20 cellular contexts compared by ENCODE assay signal in the genomic region with DNA sequence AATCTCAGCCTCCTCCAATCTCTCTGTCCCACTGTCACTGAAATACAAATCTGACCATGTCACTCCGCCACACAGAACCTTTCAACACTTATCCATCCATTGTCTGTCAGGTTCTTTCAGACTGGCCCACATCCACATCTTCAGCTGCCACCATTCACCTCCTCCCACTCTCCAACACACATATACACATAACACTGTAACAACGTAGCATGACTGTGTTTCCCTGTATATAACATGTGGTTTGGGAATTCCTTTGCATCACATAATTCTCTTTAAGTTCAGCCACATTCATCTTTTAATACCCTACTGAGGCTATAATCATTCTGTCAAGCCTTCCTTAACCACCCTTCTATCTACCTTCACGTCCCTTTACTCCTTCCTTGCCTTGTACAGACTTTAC.
"Had no signal": no experiment of that assay in that cellular context is flagged by ENCODE, and none has a peak within 500 bp of the region (broad histone marks: within the 10 kb centered on the region; RNA-seq: fewer than 3 reads in every experiment).

No MANE protein-coding gene starts in this region.

- H3K27ac Mint-ChIP-seq: activated CD4-positive, alpha-beta memory T cell treated with anti-CD3 and anti-CD28 coated beads, Interleukin-2, amount 10 ng/mL, durations not matched to agents 7 days and 5 days; activated CD4-positive, alpha-beta T cell treated with anti-CD3 and anti-CD28 coated beads, Interleukin-2, amount 10 ng/mL, durations not matched to agents 24 days and 14 days; activated T-cell treated with anti-CD3 and anti-CD28 coated beads, Interleukin-2, amount 50 U/mL, for 72 hours; memory B cell; nephron progenitor cell had no signal

- FAIRE-seq: islet of Langerhans, small intestine had no signal

- H3K9me3 ChIP-seq: gastroesophageal sphincter, thyroid gland had no signal

- H3K36me3 ChIP-seq: brain microvascular endothelial cell, thyroid gland had no signal

- H3K27me3 ChIP-seq: brain microvascular endothelial cell, gastroesophageal sphincter, thyroid gland had no signal

- H3K4me1 Mint-ChIP-seq: nephron progenitor cell had no signal

- H3K4me3 Mint-ChIP-seq: activated CD4-positive, alpha-beta memory T cell treated with anti-CD3 and anti-CD28 coated beads, Interleukin-2, amount 10 ng/mL, durations not matched to agents 7 days and 5 days; activated CD4-positive, alpha-beta T cell treated with anti-CD3 and anti-CD28 coated beads, Interleukin-2, amount 10 ng/mL, durations not matched to agents 24 days and 14 days; activated T-cell treated with anti-CD3 and anti-CD28 coated beads, Interleukin-2, amount 50 U/mL, for 72 hours; memory B cell; nephron progenitor cell had no signal

- DNase-seq: activated CD4-positive, alpha-beta memory T cell treated with anti-CD3 and anti-CD28 coated beads, Interleukin-2, amount 10 ng/mL, durations not matched to agents 7 days and 5 days; activated CD4-positive, alpha-beta T cell treated with anti-CD3 and anti-CD28 coated beads, Interleukin-2, amount 10 ng/mL, durations not matched to agents 24 days and 14 days; activated effector memory CD4-positive, alpha-beta T cell treated with Interleukin-2 at 50 U/mL for 16 hours; activated T-cell treated with anti-CD3 and anti-CD28 coated beads, Interleukin-2, amount 50 U/mL, for 72 hours; aorta; brain microvascular endothelial cell; nephron progenitor cell; small intestine; stimulated activated CD4-positive, alpha-beta T cell treated with anti-CD3 and anti-CD28 coated beads, Interleukin-15, amount 100 ng/mL, for 24 hours; stimulated activated naive CD4-positive, alpha-beta T cell treated with Interleukin-2 at 50 U/mL for 16 hours; substantia nigra; thyroid gland had no signal

- H3K27me3 Mint-ChIP-seq: activated CD4-positive, alpha-beta memory T cell treated with anti-CD3 and anti-CD28 coated beads, Interleukin-2, amount 10 ng/mL, durations not matched to agents 7 days and 5 days; activated CD4-positive, alpha-beta T cell treated with anti-CD3 and anti-CD28 coated beads, Interleukin-2, amount 10 ng/mL, durations not matched to agents 24 days and 14 days; memory B cell had no signal

- H3K9me3 Mint-ChIP-seq: activated CD4-positive, alpha-beta memory T cell treated with anti-CD3 and anti-CD28 coated beads, Interleukin-2, amount 10 ng/mL, durations not matched to agents 7 days and 5 days; activated CD4-positive, alpha-beta T cell treated with anti-CD3 and anti-CD28 coated beads, Interleukin-2, amount 10 ng/mL, durations not matched to agents 24 days and 14 days; activated T-cell treated with anti-CD3 and anti-CD28 coated beads, Interleukin-2, amount 50 U/mL, for 72 hours; memory B cell; nephron progenitor cell had no signal

- H3K4me3 ChIP-seq: coronary artery, gastroesophageal sphincter, thyroid gland had no signal

- H3K27ac ChIP-seq: brain microvascular endothelial cell, coronary artery, epithelial cell of prostate, gastroesophageal sphincter, thyroid gland had no signal

- ATAC-seq: activated CD4-positive, CD25-positive, alpha-beta regulatory T cell treated with anti-CD3 and anti-CD28 coated beads, Interleukin-2, amount 50 U/mL, for 24 hours; activated naive CD4-positive, alpha-beta T cell treated with anti-CD3 and anti-CD28 coated beads, Interleukin-2, amount 50 U/mL, for 72 hours; activated T-cell treated with anti-CD3 and anti-CD28 coated beads, Interleukin-2, amount 50 U/mL, for 72 hours; gastroesophageal sphincter; sciatic nerve had no signal
